In the genomic region with DNA sequence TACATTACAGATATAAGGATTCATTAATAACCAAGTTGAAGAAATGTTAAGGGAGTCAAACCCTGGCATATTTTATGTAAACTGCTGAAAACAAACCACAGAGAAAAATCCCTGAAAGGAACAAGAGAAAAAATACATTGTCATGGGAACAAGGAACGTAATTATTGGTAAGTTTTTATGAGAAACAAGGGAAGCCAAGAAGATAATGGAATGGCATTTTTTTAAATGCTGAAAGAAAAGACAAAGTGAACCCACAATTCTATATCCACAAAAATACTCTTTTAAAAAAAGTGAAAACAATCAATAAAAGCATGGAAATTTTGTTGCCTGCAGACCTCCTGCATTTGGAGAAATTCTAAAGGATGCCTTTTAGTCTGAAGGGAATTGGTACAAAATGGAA, we compare ENCODE assay signal across 29 cellular contexts.
"Had no signal": no experiment of that assay in that cellular context is flagged by ENCODE, and none has a peak within 500 bp of the region (broad histone marks: within the 10 kb centered on the region; RNA-seq: fewer than 3 reads in every experiment).

No MANE protein-coding gene starts in this region.

- H3K4me1 Mint-ChIP-seq: activated B cell treated with CpG ODN at 0.5 μM for 24 hours; activated CD8-positive, alpha-beta memory T cell treated with anti-CD3 and anti-CD28 coated beads, Interleukin-2, amount 10 ng/mL, durations not matched to agents 7 days and 5 days; central memory CD8-positive, alpha-beta T cell; stimulated activated memory B cell treated with anti-CD40 and anti-IgM and Interleukin-4, amounts not matched to agents 10 μg/mL and 1 μg/mL and 100 μg/mL, for 72 hours had no signal

- H3K27me3 Mint-ChIP-seq: activated B cell treated with CpG ODN at 0.5 μM for 24 hours; activated CD8-positive, alpha-beta memory T cell treated with anti-CD3 and anti-CD28 coated beads, Interleukin-2, amount 10 ng/mL, durations not matched to agents 7 days and 5 days; central memory CD8-positive, alpha-beta T cell; stimulated activated memory B cell treated with anti-CD40 and anti-IgM and Interleukin-4, amounts not matched to agents 10 μg/mL and 1 μg/mL and 100 μg/mL, for 72 hours had no signal

- FAIRE-seq: bronchial epithelial cell, urothelium cell line had no signal

- H3K4me3 ChIP-seq: dorsolateral prefrontal cortex, lung, ovary, prostate gland, smooth muscle cell, stomach, tibial nerve had no signal

- DNase-seq: activated B cell treated with CpG ODN at 0.5 μM for 24 hours; activated CD4-positive, alpha-beta T cell treated with anti-CD3 and anti-CD28 coated beads, Interleukin-2, amount 50 U/mL, for 1 hour; activated CD8-positive, alpha-beta memory T cell treated with anti-CD3 and anti-CD28 coated beads, Interleukin-2, amount 10 ng/mL, durations not matched to agents 7 days and 5 days; activated CD8-positive, alpha-beta T cell treated with anti-CD3 and anti-CD28 coated beads, Interleukin-2, amount 10 ng/mL, durations not matched to agents 7 days and 5 days; activated naive CD4-positive, alpha-beta T cell; activated T-cell treated with anti-CD3 and anti-CD28 coated beads, Interleukin-2, amount 50 U/mL, for 72 hours; dorsolateral prefrontal cortex; effector memory CD4-positive, alpha-beta T cell; erythroblast; head of caudate nucleus; hypothalamus; immature natural killer cell; ovary; stimulated activated CD4-positive, alpha-beta T cell treated with anti-CD3 and anti-CD28 coated beads, Interleukin-1b, Interleukin-23, amount 100 ng/mL, for 48 hours; stimulated activated CD4-positive, alpha-beta T cell treated with anti-CD3 and anti-CD28 coated beads, Interleukin-4, amount 100 ng/mL, for 4 hours; stimulated activated CD8-positive, alpha-beta memory T cell treated with anti-CD3 and anti-CD28 coated beads, Interleukin-4, amount 100 ng/mL, for 48 hours; stomach; T-helper 1 cell had no signal

- H3K27me3 ChIP-seq: dorsolateral prefrontal cortex, ovary, stomach, tibial nerve had no signal

- H3K27ac ChIP-seq: dorsolateral prefrontal cortex, ovary, stomach, tibial nerve had no signal

- H3K27ac Mint-ChIP-seq: activated B cell treated with CpG ODN at 0.5 μM for 24 hours; activated CD8-positive, alpha-beta memory T cell treated with anti-CD3 and anti-CD28 coated beads, Interleukin-2, amount 10 ng/mL, durations not matched to agents 7 days and 5 days; activated CD8-positive, alpha-beta T cell treated with anti-CD3 and anti-CD28 coated beads, Interleukin-2, amount 10 ng/mL, durations not matched to agents 7 days and 5 days; activated naive CD4-positive, alpha-beta T cell treated with anti-CD3 and anti-CD28 coated beads, Interleukin-2, amount 50 U/mL, for 72 hours; activated T-cell treated with anti-CD3 and anti-CD28 coated beads, Interleukin-2, amount 50 U/mL, for 72 hours; immature natural killer cell; nephron; stimulated activated memory B cell treated with anti-CD40 and anti-IgM and Interleukin-4, amounts not matched to agents 10 μg/mL and 1 μg/mL and 100 μg/mL, for 72 hours; T-helper 2 cell treated with Interferon-gamma antibody and Interleukin-4, amounts not matched to agents 5 μg/mL and 100 μg/mL, for 36 hours had no signal

- H3K4me3 Mint-ChIP-seq: activated B cell treated with CpG ODN at 0.5 μM for 24 hours; activated CD8-positive, alpha-beta memory T cell treated with anti-CD3 and anti-CD28 coated beads, Interleukin-2, amount 10 ng/mL, durations not matched to agents 7 days and 5 days; activated CD8-positive, alpha-beta T cell treated with anti-CD3 and anti-CD28 coated beads, Interleukin-2, amount 10 ng/mL, durations not matched to agents 7 days and 5 days; activated T-cell treated with anti-CD3 and anti-CD28 coated beads, Interleukin-2, amount 50 U/mL, for 72 hours; central memory CD8-positive, alpha-beta T cell; nephron; stimulated activated memory B cell treated with anti-CD40 and anti-IgM and Interleukin-4, amounts not matched to agents 10 μg/mL and 1 μg/mL and 100 μg/mL, for 72 hours; T-helper 2 cell treated with Interferon-gamma antibody and Interleukin-4, amounts not matched to agents 5 μg/mL and 100 μg/mL, for 36 hours had no signal

- H3K36me3 Mint-ChIP-seq: activated CD8-positive, alpha-beta memory T cell treated with anti-CD3 and anti-CD28 coated beads, Interleukin-2, amount 10 ng/mL, durations not matched to agents 7 days and 5 days; activated naive CD4-positive, alpha-beta T cell treated with anti-CD3 and anti-CD28 coated beads, Interleukin-2, amount 50 U/mL, for 72 hours; stimulated activated memory B cell treated with anti-CD40 and anti-IgM and Interleukin-4, amounts not matched to agents 10 μg/mL and 1 μg/mL and 100 μg/mL, for 72 hours had no signal

- H3K9me3 ChIP-seq: ovary, prostate gland, stomach, tibial nerve had no signal

- ATAC-seq: activated CD8-positive, alpha-beta memory T cell treated with anti-CD3 and anti-CD28 coated beads, Interleukin-2, amount 10 ng/mL, durations not matched to agents 7 days and 5 days; activated CD8-positive, alpha-beta T cell treated with anti-CD3 and anti-CD28 coated beads, Interleukin-2, amount 10 ng/mL, durations not matched to agents 7 days and 5 days; activated naive CD4-positive, alpha-beta T cell treated with anti-CD3 and anti-CD28 coated beads, Interleukin-2, amount 50 U/mL, for 72 hours; activated T-cell treated with anti-CD3 and anti-CD28 coated beads, Interleukin-2, amount 50 U/mL, for 72 hours; stimulated activated memory B cell treated with anti-CD40 and anti-IgM and Interleukin-4, amounts not matched to agents 10 μg/mL and 1 μg/mL and 100 μg/mL, for 72 hours had no signal

- H3K36me3 ChIP-seq: ovary, prostate gland, stomach, tibial nerve had no signal

- H3K9me3 Mint-ChIP-seq: activated B cell treated with CpG ODN at 0.5 μM for 24 hours; nephron; T-helper 2 cell treated with Interferon-gamma antibody and Interleukin-4, amounts not matched to agents 5 μg/mL and 100 μg/mL, for 36 hours had no signal
